ENCODE assay signal across 8 cellular contexts in genomic region chr7:100897111-100897608, GRCh38. TPM values are rescaled to one million over a fixed set of nuclear protein-coding genes. Genes with fewer than 3 reads are reported as not detected.
A peak's percentile ranks its signal among the peaks of the same experiment; 100 is the strongest.
DNase-seq lines count a peak whose midpoint lies in the region; ATAC-seq and TF ChIP-seq lines count a peak whose summit lies in the region.

No MANE protein-coding gene starts in this region.

- H3K4me1 ChIP-seq in ES-I3 (ENCODE audit: insufficient read depth, low read length) (no peaks in the 10 kb centered on the region), cardiac muscle cell (ENCODE audit: low read depth) (no peaks in the 10 kb centered on the region)

- peaks cover 25% of the 10 kb centered on the region for H3K27me3 ChIP-seq in cardiac muscle cell

- no peaks in the 10 kb centered on the region for H3K9me3 Mint-ChIP-seq in activated naive CD4-positive, alpha-beta T cell treated with anti-CD3 and anti-CD28 coated beads for 36 hours

- peak overlapping the region; percentile 30; the same call in 1 of the 2 replicates for H3K9ac ChIP-seq in ES-I3 (ENCODE audit: low read depth, low read length)

- TF ChIP-seq CTCF in cardiac muscle cell (IDR thresholded peaks at IDR 0.05; ENCODE audit: low read depth, low read length): peak; percentile 77

- H3K9me3 ChIP-seq in ES-I3 (ENCODE audit: control insufficient read depth, insufficient read depth, low read length) (no peaks in the 10 kb centered on the region), cardiac muscle cell (ENCODE audit: low read depth) (no peaks in the 10 kb centered on the region)

- H3K4me3 Mint-ChIP-seq in activated naive CD4-positive, alpha-beta T cell treated with anti-CD3 and anti-CD28 coated beads for 36 hours: peak overlapping the region; percentile 38

- no peaks in the 10 kb centered on the region for H3K36me3 Mint-ChIP-seq in activated naive CD4-positive, alpha-beta T cell treated with anti-CD3 and anti-CD28 coated beads for 36 hours (ENCODE audit: low read depth)

- peaks cover 8% of the 10 kb centered on the region for H3K4me1 Mint-ChIP-seq in activated naive CD4-positive, alpha-beta T cell treated with anti-CD3 and anti-CD28 coated beads for 36 hours (ENCODE audit: low read depth)

- CTCF ChIA-PET in activated naive CD4-positive, alpha-beta T cell treated with anti-CD3 and anti-CD28 coated beads for 36 hours (lab: Charles Lee): interaction anchor here (0.6 to 1.5 kb wide), 2 partner anchors 10 to 157 kb away, joined by 3 to 4 read pairs; no protein-coding TSS in a partner anchor

- H3K27me3 Mint-ChIP-seq in activated naive CD4-positive, alpha-beta T cell treated with anti-CD3 and anti-CD28 coated beads for 36 hours (ENCODE audit: low read depth): peaks cover 34% of the 10 kb centered on the region

- ATAC-seq in HG02678 (IDR thresholded peaks at IDR 0.05; ENCODE audit: unreplicated experiment) (no peak), HG02840 (IDR thresholded peaks at IDR 0.05; ENCODE audit: low FRiP score, unreplicated experiment) (no peak)

- H3K27ac Mint-ChIP-seq in activated naive CD4-positive, alpha-beta T cell treated with anti-CD3 and anti-CD28 coated beads for 36 hours: no peak overlapping the region

- intact Hi-C loops in activated naive CD4-positive, alpha-beta T cell treated with anti-CD3 and anti-CD28 coated beads for 36 hours (cut with micrococcal nuclease): loop anchor here (10.0 kb wide), 2 partner anchors 268 to 348 kb away; partner anchors contain the start of genes FIS1 and VGF
- intact Hi-C loops in posterior cingulate gyrus (cut with DNase I): loop anchor here (1.0 kb wide), 2 partner anchors 162 to 180 kb away; no protein-coding TSS in a partner anchor

- no peaks in the 10 kb centered on the region for H3K36me3 ChIP-seq in ES-I3 (ENCODE audit: insufficient read depth, low read length)
- H3K36me3 ChIP-seq in cardiac muscle cell: no peaks in the 10 kb centered on the region

- H3K4me3 ChIP-seq in cardiac muscle cell: peak overlapping the region; percentile 15

- DNase-seq in NCI-H69 (lab: John Stamatoyannopoulos, UW): peak; percentile 58
- peak; percentile 59 for DNase-seq in activated naive CD4-positive, alpha-beta T cell treated with anti-CD3 and anti-CD28 coated beads for 36 hours
- DNase-seq in cardiac muscle cell (ENCODE audit: low read depth in 1 of 2, low spot score in 1 of 2): peak; percentile 27 to 56
- DNase-seq in posterior cingulate gyrus: peak in 8 of 10 donors; percentile 54 to 92 (median 79)
- no peak for DNase-seq in NOMO-1 treated with DMSO at 0.1 percent for 48 hours (lab: John Stamatoyannopoulos, UW; ENCODE audit: unreplicated experiment)

- no peak overlapping the region for H3K27ac ChIP-seq in cardiac muscle cell

RNA-seq across cellular contexts. Expression of gene ACHE, which starts 1.5 kb away (rescaled TPM):
- total RNA-seq in activated naive CD4-positive, alpha-beta T cell treated with anti-CD3 and anti-CD28 coated beads for 36 hours: not detected
- 25.6 TPM in 2 replicates for total RNA-seq in cardiac muscle cell
- 42.0 and 42.7 TPM in 2 replicates for polyA plus RNA-seq in cardiac muscle cell

RNA-seq across cellular contexts. Expression of gene UFSP1, which starts 7.6 kb away (rescaled TPM):
- 1 to 10 TPM in 1 of 2 experiments, under 1 TPM in 1; 0.64 to 1.4 TPM for total RNA-seq in activated naive CD4-positive, alpha-beta T cell treated with anti-CD3 and anti-CD28 coated beads for 36 hours
- 16.0 and 19.0 TPM in 2 replicates for total RNA-seq in cardiac muscle cell
- polyA plus RNA-seq in cardiac muscle cell: 3.9 and 9.9 TPM in 2 replicates

RNA-seq across cellular contexts. Expression of gene SRRT, which starts 22.3 kb away (rescaled TPM):
- 100 to 1,000 TPM; 166 to 169 TPM for total RNA-seq in activated naive CD4-positive, alpha-beta T cell treated with anti-CD3 and anti-CD28 coated beads for 36 hours
- total RNA-seq in cardiac muscle cell: 78.6 and 83.1 TPM in 2 replicates
- polyA plus RNA-seq in cardiac muscle cell: 111 and 148 TPM in 2 replicates

RNA-seq across cellular contexts. Expression of gene TRIP6, which starts 30.0 kb away (rescaled TPM):
- 10 to 100 TPM; 19.8 to 21.0 TPM for total RNA-seq in activated naive CD4-positive, alpha-beta T cell treated with anti-CD3 and anti-CD28 coated beads for 36 hours
- total RNA-seq in cardiac muscle cell: 51.9 and 60.1 TPM in 2 replicates
- polyA plus RNA-seq in cardiac muscle cell: 50.2 and 62.2 TPM in 2 replicates

RNA-seq across cellular contexts. Expression of gene SLC12A9, which starts 44.6 kb away (rescaled TPM):
- 10 to 100 TPM; 10.1 to 10.5 TPM for total RNA-seq in activated naive CD4-positive, alpha-beta T cell treated with anti-CD3 and anti-CD28 coated beads for 36 hours
- total RNA-seq in cardiac muscle cell: 18.3 and 19.5 TPM in 2 replicates
- 12.5 and 14.6 TPM in 2 replicates for polyA plus RNA-seq in cardiac muscle cell

Comparison
In these comparisons a context has a peak if more than half of its experiments do, and no peak if none do; other contexts are left out.
1. RNA of gene ACHE, which starts 1.5 kb away (total RNA-seq): 25.6 TPM in cardiac muscle cell; not detected in activated naive CD4-positive, alpha-beta T cell treated with anti-CD3 and anti-CD28 coated beads for 36 hours; every median in the first group is over 10 times any median in the second.